Comparison of ENCODE assay signal across 1 cellular context in the genomic region with DNA sequence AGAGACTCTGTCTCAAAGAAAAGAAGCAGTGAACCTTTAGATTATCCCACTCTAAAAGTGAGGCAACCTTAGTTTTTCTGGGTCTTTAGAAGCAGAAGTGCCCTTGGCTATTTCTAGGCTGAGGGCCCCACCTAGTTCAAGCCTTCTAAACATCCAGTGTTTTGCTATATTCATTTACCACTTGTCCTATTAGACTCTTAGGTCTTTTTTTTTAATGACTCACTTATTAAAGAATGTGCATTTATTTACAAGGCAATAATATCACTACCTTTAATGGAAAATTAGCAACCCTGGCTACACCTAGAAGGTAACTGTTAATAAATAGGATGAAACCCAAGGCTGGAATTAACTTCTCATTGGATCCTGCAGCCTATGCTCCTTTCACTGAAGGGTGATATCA.
TF ChIP-seq lines count a peak whose summit lies in the region.

No MANE protein-coding gene starts in this region.

TF ChIP-seq in HCT116, 20 proteins besides CTCF, POLR2A, EP300 and RAD21 (continued from another document):
- TF ChIP-seq POLR2AphosphoS5 (IDR thresholded peaks at IDR 0.05; ENCODE audit: low read depth, low read length) (no peak), SP1 (IDR thresholded peaks at IDR 0.05; ENCODE audit: low read depth) (no peak), EZH2 (IDR thresholded peaks at IDR 0.05) (no peak), ZNF274 (IDR thresholded peaks at IDR 0.05; ENCODE audit: low read depth, low read length) (no peak)
- TF ChIP-seq, protein P1, sequence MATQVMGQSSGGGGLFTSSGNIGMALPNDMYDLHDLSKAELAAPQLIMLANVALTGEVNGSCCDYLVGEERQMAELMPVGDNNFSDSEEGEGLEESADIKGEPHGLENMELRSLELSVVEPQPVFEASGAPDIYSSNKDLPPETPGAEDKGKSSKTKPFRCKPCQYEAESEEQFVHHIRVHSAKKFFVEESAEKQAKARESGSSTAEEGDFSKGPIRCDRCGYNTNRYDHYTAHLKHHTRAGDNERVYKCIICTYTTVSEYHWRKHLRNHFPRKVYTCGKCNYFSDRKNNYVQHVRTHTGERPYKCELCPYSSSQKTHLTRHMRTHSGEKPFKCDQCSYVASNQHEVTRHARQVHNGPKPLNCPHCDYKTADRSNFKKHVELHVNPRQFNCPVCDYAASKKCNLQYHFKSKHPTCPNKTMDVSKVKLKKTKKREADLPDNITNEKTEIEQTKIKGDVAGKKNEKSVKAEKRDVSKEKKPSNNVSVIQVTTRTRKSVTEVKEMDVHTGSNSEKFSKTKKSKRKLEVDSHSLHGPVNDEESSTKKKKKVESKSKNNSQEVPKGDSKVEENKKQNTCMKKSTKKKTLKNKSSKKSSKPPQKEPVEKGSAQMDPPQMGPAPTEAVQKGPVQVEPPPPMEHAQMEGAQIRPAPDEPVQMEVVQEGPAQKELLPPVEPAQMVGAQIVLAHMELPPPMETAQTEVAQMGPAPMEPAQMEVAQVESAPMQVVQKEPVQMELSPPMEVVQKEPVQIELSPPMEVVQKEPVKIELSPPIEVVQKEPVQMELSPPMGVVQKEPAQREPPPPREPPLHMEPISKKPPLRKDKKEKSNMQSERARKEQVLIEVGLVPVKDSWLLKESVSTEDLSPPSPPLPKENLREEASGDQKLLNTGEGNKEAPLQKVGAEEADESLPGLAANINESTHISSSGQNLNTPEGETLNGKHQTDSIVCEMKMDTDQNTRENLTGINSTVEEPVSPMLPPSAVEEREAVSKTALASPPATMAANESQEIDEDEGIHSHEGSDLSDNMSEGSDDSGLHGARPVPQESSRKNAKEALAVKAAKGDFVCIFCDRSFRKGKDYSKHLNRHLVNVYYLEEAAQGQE (IDR thresholded peaks at IDR 0.05; ENCODE audit: low read depth), result no peak
- TF ChIP-seq, protein P2, sequence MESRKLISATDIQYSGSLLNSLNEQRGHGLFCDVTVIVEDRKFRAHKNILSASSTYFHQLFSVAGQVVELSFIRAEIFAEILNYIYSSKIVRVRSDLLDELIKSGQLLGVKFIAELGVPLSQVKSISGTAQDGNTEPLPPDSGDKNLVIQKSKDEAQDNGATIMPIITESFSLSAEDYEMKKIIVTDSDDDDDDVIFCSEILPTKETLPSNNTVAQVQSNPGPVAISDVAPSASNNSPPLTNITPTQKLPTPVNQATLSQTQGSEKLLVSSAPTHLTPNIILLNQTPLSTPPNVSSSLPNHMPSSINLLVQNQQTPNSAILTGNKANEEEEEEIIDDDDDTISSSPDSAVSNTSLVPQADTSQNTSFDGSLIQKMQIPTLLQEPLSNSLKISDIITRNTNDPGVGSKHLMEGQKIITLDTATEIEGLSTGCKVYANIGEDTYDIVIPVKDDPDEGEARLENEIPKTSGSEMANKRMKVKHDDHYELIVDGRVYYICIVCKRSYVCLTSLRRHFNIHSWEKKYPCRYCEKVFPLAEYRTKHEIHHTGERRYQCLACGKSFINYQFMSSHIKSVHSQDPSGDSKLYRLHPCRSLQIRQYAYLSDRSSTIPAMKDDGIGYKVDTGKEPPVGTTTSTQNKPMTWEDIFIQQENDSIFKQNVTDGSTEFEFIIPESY (IDR thresholded peaks at IDR 0.05; ENCODE audit: extremely low read depth, insufficient replicate concordance, low read length), result no peak
